ENCODE assay signal across 9 cellular contexts in genomic region chr20:33415948-33416347, GRCh38. TPM values are rescaled to one million over a fixed set of nuclear protein-coding genes. Genes with fewer than 3 reads are reported as not detected.
A peak's percentile ranks its signal among the peaks of the same experiment; 100 is the strongest.
DNase-seq lines count a peak whose midpoint lies in the region; ATAC-seq, FAIRE-seq and TF ChIP-seq lines count a peak whose summit lies in the region.
"Had no signal": no experiment of that assay in that cellular context is flagged by ENCODE, and none has a peak within 500 bp of the region (broad histone marks: within the 10 kb centered on the region; RNA-seq: fewer than 3 reads in every experiment).

No MANE protein-coding gene starts in this region.

- no peak for ATAC-seq in GM18517 (IDR thresholded peaks at IDR 0.05; ENCODE audit: unreplicated experiment)
- ATAC-seq in HG02885 (IDR thresholded peaks at IDR 0.05; ENCODE audit: poor library complexity, unreplicated experiment), result no peak

- no peak for FAIRE-seq in GM19239 (lab: Jason Lieb, UNC)

- peak; percentile 52 for DNase-seq in A172 (ENCODE audit: low spot score)
- DNase-seq in GM13977 (ENCODE audit: low spot score), result no peak
- DNase-seq in SK-N-DZ (ENCODE audit: low spot score), result peak; percentile 42
- DNase-seq in germinal center (ENCODE audit: low spot score), result peak; percentile 36
- peak; percentile 49 for DNase-seq in putamen (ENCODE audit: low spot score)
- DNase-seq in GM19239 (ENCODE audit: insufficient read length, low spot score), result no peak
- DNase-seq: activated naive CD8-positive, alpha-beta T cell treated with anti-CD3 and anti-CD28 coated beads, Interleukin-2, amount 10 ng/mL, durations not matched to agents 7 days and 5 days had no signal

- TF ChIP-seq CTCF in GM13977 (IDR thresholded peaks at IDR 0.05; ENCODE audit: extremely low read depth, insufficient read depth, missing control alignments), result peak; percentile 44

- in situ Hi-C loops in GM13977 (cut with MboI; ENCODE audit: low pct_unique_long_range_greater_than_20kb, low sequenced_read_pairs, unreplicated experiment), result no loop called here

RNA-seq across cellular contexts. Expression of gene CDK5RAP1, which starts 14.6 kb away (rescaled TPM):
- 54.3 and 94.3 TPM in 2 replicates for total RNA-seq in A172 (2014; rRNA removed; shearing (Covaris generic))
- 50.4 and 55.7 TPM in 2 replicates for polyA plus RNA-seq in SK-N-DZ (2014; cell fraction: cytosol; rRNA removed)
- 99.1 and 102 TPM in 2 replicates for polyA plus RNA-seq in SK-N-DZ (2014; cell fraction: nucleus; rRNA removed)

RNA-seq across cellular contexts. Expression of gene SNTA1, which starts 27.6 kb away (rescaled TPM):
- 60.7 and 70.7 TPM in 2 replicates for total RNA-seq in A172 (2014; rRNA removed; shearing (Covaris generic))
- 19.9 and 21.6 TPM in 2 replicates for polyA plus RNA-seq in SK-N-DZ (2014; cell fraction: cytosol; rRNA removed)
- polyA plus RNA-seq in SK-N-DZ (2014; cell fraction: nucleus; rRNA removed), result 13.3 and 15.6 TPM in 2 replicates

Comparison
In these comparisons a context has a peak if more than half of its experiments do, and no peak if none do; other contexts are left out.
1. DNase-seq: peak in A172 (single experiment), SK-N-DZ (single experiment), germinal center (single experiment) and putamen (single experiment); none in GM13977 (single experiment) and GM19239 (single experiment).